In genomic region chr10:81218307-81218706, GRCh38 we compare ENCODE assay signal across 36 cellular contexts.
DNase-seq lines count a peak whose midpoint lies in the region; ATAC-seq, FAIRE-seq and TF ChIP-seq lines count a peak whose summit lies in the region.
"Had no signal": no experiment of that assay in that cellular context is flagged by ENCODE, and none has a peak within 500 bp of the region (broad histone marks: within the 10 kb centered on the region; RNA-seq: fewer than 3 reads in every experiment).

No MANE protein-coding gene starts in this region.

- no peaks in the 10 kb centered on the region for H3K9me3 ChIP-seq in liver (ENCODE audit: control insufficient read depth in 4 of 4, low read length in 3 of 4)
- H3K9me3 ChIP-seq in HepG2 (ENCODE audit: low read length) = peaks cover 67% of the 10 kb centered on the region
- no peaks in the 10 kb centered on the region; a peak in 1 of 4 replicates for H3K9me3 ChIP-seq in H1 (ENCODE audit: insufficient read depth in 2 of 2, low read depth in 1 of 2, low read length in 1 of 2)
- H3K9me3 ChIP-seq: A549, BE2C, BLaER1, Caco-2 had no signal

- no peak overlapping the region for H2BK12ac ChIP-seq in H1 (ENCODE audit: low read depth, low read length)

- intact Hi-C loops in HepG2 (cut with micrococcal nuclease; ENCODE audit: unreplicated experiment) (no loop called here), Calu3 (cut with micrococcal nuclease; ENCODE audit: unreplicated experiment) (no loop called here)
- intact Hi-C loops in activated naive CD4-positive, alpha-beta T cell treated with anti-CD3 and anti-CD28 coated beads for 36 hours (cut with micrococcal nuclease) = no loop called here

- H4K5ac ChIP-seq in H1 (ENCODE audit: insufficient read length, low read depth, low read length) = no peak overlapping the region

- DNase-seq in HepG2 (ENCODE audit: low spot score) = no peak
- no peak for DNase-seq in Calu3
- no peak for DNase-seq in H1 (ENCODE audit: low read depth in 1 of 2, low spot score in 2 of 2)
- DNase-seq in left lobe of liver (ENCODE audit: low spot score) = no peak
- no peak for DNase-seq in activated naive CD4-positive, alpha-beta T cell treated with anti-CD3 and anti-CD28 coated beads for 36 hours
- no peak for DNase-seq in omental fat pad (ENCODE audit: low spot score)
- DNase-seq in activated naive CD4-positive, alpha-beta T cell treated with anti-CD3 and anti-CD28 coated beads, Interleukin-2, amount 10 ng/mL, durations not matched to agents 7 days and 5 days = no peak
- DNase-seq: 8988T; ACHN; AML-193; BE2C; C1 segment of cervical spinal cord; Caco-2; CD4-positive, alpha-beta memory T cell; CD4-positive, alpha-beta T cell; CD4-positive, CD25-positive, alpha-beta regulatory T cell; CD8-positive, alpha-beta memory T cell; CD8-positive, alpha-beta T cell; COR-L47; DMS 273 treated with DMSO at 0.1 percent for 48 hours; DMS153; DMS53; DMS79; DMS79 treated with DMSO at 0.1 percent for 48 hours; DND-41; EL had no signal

- TF ChIP-seq RAD21 in liver (IDR thresholded peaks at IDR 0.05) (no peak), HepG2 (CRISPR knock-in tag; IDR thresholded peaks at IDR 0.05) (no peak), H1 (IDR thresholded peaks at IDR 0.05 in 1 of 2, conservative IDR thresholded peaks at IDR 0.05 in 1 of 2; ENCODE audit: low read depth in 2 of 2, low read length in 2 of 2) (no peak)

- no peaks in the 10 kb centered on the region for H3K23me2 ChIP-seq in H1 (ENCODE audit: low read depth, low read length)

- no peak overlapping the region for H2BK5ac ChIP-seq in H1 (ENCODE audit: low read depth, low read length)

- no peak overlapping the region for H2BK20ac ChIP-seq in H1 (ENCODE audit: low read length)

- WGBS in liver = 70% methylated on average over 4 of the region's 4 CpGs
- WGBS in HepG2 (ENCODE audit: low lambda C conversion rate) = 43% methylated on average over 4 of the region's 4 CpGs
- WGBS in H1 (ENCODE audit: extremely low coverage in 1 of 2, insufficient coverage in 1 of 2, insufficient read length in 1 of 2, insufficient replicate concordance in 2 of 2, low coverage in 1 of 2, low lambda C conversion rate in 2 of 2, missing lambda C conversion rate in 1 of 2), 2 experiments = 88% methylated on average over 4 of the region's 4 CpGs; no CpG with 5 or more reads in 1 of the 2 experiments

- no peak overlapping the region for H2AFZ ChIP-seq in HepG2 (ENCODE audit: low read length)
- H2AFZ ChIP-seq in H1 (ENCODE audit: low read length) = 0 out of 2 replicates have a peak overlapping the region, but pooled peaks have one; percentile 39

- no peak overlapping the region for H3K4me3 Mint-ChIP-seq in Calu3 (ENCODE audit: low read depth, unreplicated experiment)
- no peak overlapping the region for H3K4me3 Mint-ChIP-seq in activated naive CD4-positive, alpha-beta T cell treated with anti-CD3 and anti-CD28 coated beads for 36 hours
- no peak overlapping the region for H3K4me3 Mint-ChIP-seq in activated naive CD4-positive, alpha-beta T cell treated with anti-CD3 and anti-CD28 coated beads, Interleukin-2, amount 10 ng/mL, durations not matched to agents 7 days and 5 days
- H3K4me3 Mint-ChIP-seq: B cell; CD14-positive monocyte; CD4-positive, alpha-beta memory T cell; CD4-positive, alpha-beta T cell; CD4-positive, CD25-positive, alpha-beta regulatory T cell; CD8-positive, alpha-beta memory T cell; CD8-positive, alpha-beta T cell had no signal

- H3K4me2 ChIP-seq in HepG2 (ENCODE audit: low read depth, low read length) (no peak overlapping the region), H1 (ENCODE audit: insufficient read depth in 1 of 2, low read depth in 2 of 2, low read length in 2 of 2) (no peak overlapping the region)
- H3K4me2 ChIP-seq: A549; BLaER1; BLaER1 treated with 17β-estradiol and CSF1 and Interleukin-3, amounts not matched to agents 10 nM and 100 nM had no signal

- TF ChIP-seq CTCF in liver (IDR thresholded peaks at IDR 0.05; ENCODE audit: low read depth, low read length, missing input control) (no peak), HepG2 (CRISPR knock-in tag; IDR thresholded peaks at IDR 0.05) (no peak), Calu3 (IDR thresholded peaks at IDR 0.05; ENCODE audit: unreplicated experiment) (no peak), H1 (IDR thresholded peaks at IDR 0.05; ENCODE audit: control extremely low read depth in 1 of 3, insufficient read depth in 1 of 3, low read depth in 1 of 3, low read length in 3 of 3) (no peak), omental fat pad (IDR thresholded peaks at IDR 0.05) (no peak)

- H3K27ac ChIP-seq in liver (ENCODE audit: low read depth in 1 of 2, low read length in 2 of 2) (no peak overlapping the region), HepG2 (ENCODE audit: extremely low read length, insufficient read depth, low read length) (no peak overlapping the region), H1 (ENCODE audit: low read depth, low read length) (no peak overlapping the region)
- H3K27ac ChIP-seq: 22Rv1; A549; BLaER1; BLaER1 treated with 17β-estradiol and CSF1 and Interleukin-3, amounts not matched to agents 10 nM and 100 nM; C4-2B had no signal

- no peaks in the 10 kb centered on the region for H3K4me1 Mint-ChIP-seq in Calu3 (ENCODE audit: low read depth, unreplicated experiment)
- no peaks in the 10 kb centered on the region for H3K4me1 Mint-ChIP-seq in activated naive CD4-positive, alpha-beta T cell treated with anti-CD3 and anti-CD28 coated beads for 36 hours (ENCODE audit: low read depth)
- H3K4me1 Mint-ChIP-seq in activated naive CD4-positive, alpha-beta T cell treated with anti-CD3 and anti-CD28 coated beads, Interleukin-2, amount 10 ng/mL, durations not matched to agents 7 days and 5 days = no peaks in the 10 kb centered on the region
- H3K4me1 Mint-ChIP-seq: B cell; CD14-positive monocyte; CD4-positive, alpha-beta memory T cell; CD4-positive, CD25-positive, alpha-beta regulatory T cell; CD8-positive, alpha-beta memory T cell had no signal

- H3K27me3 ChIP-seq in liver (ENCODE audit: control insufficient read depth in 4 of 4, insufficient read depth in 4 of 4, low read length in 3 of 4) (no peaks in the 10 kb centered on the region), HepG2 (ENCODE audit: control insufficient read depth in 1 of 2, insufficient read depth in 2 of 2, low read length in 2 of 2) (no peaks in the 10 kb centered on the region; a peak in 1 of 5 replicates), H1 (replicated peaks in 1 of 4; ENCODE audit: control insufficient read depth in 3 of 4, extremely low read depth in 1 of 4, insufficient read depth in 3 of 4, low read length in 3 of 4) (no peaks in the 10 kb centered on the region)
- H3K27me3 ChIP-seq: BE2C; BLaER1; BLaER1 treated with 17β-estradiol and CSF1 and Interleukin-3, amounts not matched to agents 10 nM and 100 nM had no signal

- no peak overlapping the region for H3K4me3 ChIP-seq in liver (ENCODE audit: low read depth in 1 of 3, low read length in 3 of 3)
- H3K4me3 ChIP-seq in HepG2 (replicated peaks in 1 of 3; ENCODE audit: insufficient read depth in 1 of 3, low read depth in 2 of 3, low read length in 3 of 3) = no peak overlapping the region
- H3K4me3 ChIP-seq in H1 (ENCODE audit: extremely low read depth in 1 of 4, insufficient read depth in 2 of 4, low read depth in 3 of 4, low read length in 4 of 4) = no peak overlapping the region
- H3K4me3 ChIP-seq: A549; BLaER1; BLaER1 treated with 17β-estradiol and CSF1 and Interleukin-3, amounts not matched to agents 10 nM and 100 nM had no signal

- H3K14ac ChIP-seq in H1 (ENCODE audit: insufficient read length) = no peak overlapping the region

- H3K9ac ChIP-seq in liver (ENCODE audit: low read depth in 1 of 2, low read length in 2 of 2) (no peak overlapping the region), HepG2 (ENCODE audit: insufficient read depth, low read depth, low read length) (no peak overlapping the region), H1 (replicated peaks in 1 of 4; ENCODE audit: extremely low read depth in 1 of 4, low read depth in 3 of 4, low read length in 3 of 4) (no peak overlapping the region)
- H3K9ac ChIP-seq: BLaER1; BLaER1 treated with 17β-estradiol and CSF1 and Interleukin-3, amounts not matched to agents 10 nM and 100 nM had no signal

- in situ Hi-C loops in HepG2 (cut with HindIII; ENCODE audit: extremely low pct_ligation_motif_present, low pct_unique_long_range_greater_than_20kb) = no loop called here

- H3K9me3 Mint-ChIP-seq in Calu3 (ENCODE audit: low read depth, unreplicated experiment) = no peaks in the 10 kb centered on the region
- H3K9me3 Mint-ChIP-seq in activated naive CD4-positive, alpha-beta T cell treated with anti-CD3 and anti-CD28 coated beads for 36 hours = no peaks in the 10 kb centered on the region
- peaks cover 2% of the 10 kb centered on the region for H3K9me3 Mint-ChIP-seq in activated naive CD4-positive, alpha-beta T cell treated with anti-CD3 and anti-CD28 coated beads, Interleukin-2, amount 10 ng/mL, durations not matched to agents 7 days and 5 days

- no peak overlapping the region for H4K8ac ChIP-seq in H1 (ENCODE audit: extremely low read depth, insufficient read depth, low read length)

- no peak overlapping the region for H3K56ac ChIP-seq in H1 (replicated peaks; ENCODE audit: insufficient read length, low read depth, low read length)

- H2AK5ac ChIP-seq in H1 (ENCODE audit: low read depth, low read length) = no peak overlapping the region

- H3K27me3 Mint-ChIP-seq in Calu3 (ENCODE audit: unreplicated experiment) = no peaks in the 10 kb centered on the region
- H3K27me3 Mint-ChIP-seq in activated naive CD4-positive, alpha-beta T cell treated with anti-CD3 and anti-CD28 coated beads for 36 hours (ENCODE audit: low read depth) = peaks cover 2% of the 10 kb centered on the region
- no peaks in the 10 kb centered on the region for H3K27me3 Mint-ChIP-seq in activated naive CD4-positive, alpha-beta T cell treated with anti-CD3 and anti-CD28 coated beads, Interleukin-2, amount 10 ng/mL, durations not matched to agents 7 days and 5 days
- H3K27me3 Mint-ChIP-seq: B cell; CD4-positive, alpha-beta memory T cell; CD4-positive, alpha-beta T cell; CD4-positive, CD25-positive, alpha-beta regulatory T cell; CD8-positive, alpha-beta memory T cell had no signal

- H3K4me1 ChIP-seq in liver (ENCODE audit: control insufficient read depth in 4 of 4, insufficient read depth in 4 of 4, low read length in 3 of 4) (peaks cover 0 to 3% (median 1%) of the 10 kb centered on the region in 4 donors), HepG2 (ENCODE audit: insufficient read depth, low read length) (no peaks in the 10 kb centered on the region), H1 (replicated peaks in 1 of 4; ENCODE audit: control insufficient read depth in 3 of 4, insufficient read depth in 4 of 4, low read length in 3 of 4) (no peaks in the 10 kb centered on the region)
- H3K4me1 ChIP-seq: A549, BE2C, Caco-2 had no signal

- no peak overlapping the region for H2BK120ac ChIP-seq in H1 (replicated peaks; ENCODE audit: low read depth, low read length)

- no TSS peak for BruUV-seq in HepG2 (replicated peaks; lab: Mats Ljungman, UMichigan)
- no TSS peak for BruUV-seq in Calu3 (replicated peaks; lab: Mats Ljungman, UMichigan)

- H3K79me1 ChIP-seq in H1 (ENCODE audit: low read depth, low read length) = no peaks in the 10 kb centered on the region

- TF ChIP-seq POLR2A in HepG2 (IDR thresholded peaks at IDR 0.05; ENCODE audit: insufficient read depth in 1 of 2, low read depth in 2 of 2, low read length in 2 of 2) (no peak), H1 (IDR thresholded peaks at IDR 0.05; ENCODE audit: control extremely low read depth in 1 of 2, low read depth in 2 of 2, low read length in 2 of 2) (no peak)

- no peak overlapping the region for H2BK15ac ChIP-seq in H1 (ENCODE audit: low read length)

- CTCF ChIA-PET in HepG2 (lab: Yijun Ruan, JAX; ENCODE audit: low intra/inter-chr PET ratio, low total read pairs) (no interaction called here), Calu3 (lab: Charles Lee) (no interaction called here), H1 (lab: Charles Lee; ENCODE audit: partially characterized antibody) (interaction anchor here (1.9 kb wide), 1 partner anchor 39 kb away, joined by 5 read pairs; no protein-coding TSS in a partner anchor)
- CTCF ChIA-PET in activated naive CD4-positive, alpha-beta T cell treated with anti-CD3 and anti-CD28 coated beads for 36 hours (lab: Charles Lee) = interaction anchor here (1.1 kb wide), 1 partner anchor 39 kb away, joined by 3 read pairs; no protein-coding TSS in a partner anchor
- CTCF ChIA-PET in activated naive CD4-positive, alpha-beta T cell treated with anti-CD3 and anti-CD28 coated beads, Interleukin-2, amount 10 ng/mL, durations not matched to agents 7 days and 5 days (lab: Charles Lee) = no interaction called here

- H3K23ac ChIP-seq in H1 (ENCODE audit: insufficient read length) = no peak overlapping the region

- H3K36me3 Mint-ChIP-seq in Calu3 (ENCODE audit: insufficient read depth, unreplicated experiment) = no peaks in the 10 kb centered on the region
- H3K36me3 Mint-ChIP-seq in activated naive CD4-positive, alpha-beta T cell treated with anti-CD3 and anti-CD28 coated beads for 36 hours (ENCODE audit: low read depth) = no peaks in the 10 kb centered on the region
- H3K36me3 Mint-ChIP-seq in activated naive CD4-positive, alpha-beta T cell treated with anti-CD3 and anti-CD28 coated beads, Interleukin-2, amount 10 ng/mL, durations not matched to agents 7 days and 5 days = no peaks in the 10 kb centered on the region
- H3K36me3 Mint-ChIP-seq: CD14-positive monocyte; CD4-positive, alpha-beta memory T cell; CD4-positive, CD25-positive, alpha-beta regulatory T cell; CD8-positive, alpha-beta memory T cell; CD8-positive, alpha-beta T cell had no signal

- no peak for FAIRE-seq in HepG2 (lab: Jason Lieb, UNC)
- no peak for FAIRE-seq in H1 (lab: Jason Lieb, UNC)
- FAIRE-seq: A204.1, A549, D721Med had no signal

- no peaks in the 10 kb centered on the region for H4K20me1 ChIP-seq in HepG2 (ENCODE audit: insufficient read depth, low read length)
- H4K20me1 ChIP-seq in H1 (replicated peaks in 1 of 2; ENCODE audit: control insufficient read depth in 1 of 2, insufficient read depth in 2 of 2, low read length in 2 of 2) = no peaks in the 10 kb centered on the region
- H4K20me1 ChIP-seq: BLaER1; BLaER1 treated with 17β-estradiol and CSF1 and Interleukin-3, amounts not matched to agents 10 nM and 100 nM had no signal

- H3K18ac ChIP-seq in H1 (ENCODE audit: extremely low read depth, low read length) = no peak overlapping the region

- H3K4ac ChIP-seq in H1 (replicated peaks; ENCODE audit: insufficient read length, low read depth, low read length) = no peak overlapping the region

- no peak for TF ChIP-seq EP300 in HepG2 (IDR thresholded peaks at IDR 0.05; ENCODE audit: low read depth in 2 of 2, low read length in 2 of 2)
- TF ChIP-seq EP300 in HepG2 (CRISPR knock-in tag; IDR thresholded peaks at IDR 0.05; ENCODE audit: borderline replicate concordance) = no peak
- TF ChIP-seq EP300 in H1 (IDR thresholded peaks at IDR 0.05; ENCODE audit: borderline replicate concordance in 1 of 2, low read depth in 2 of 2, low read length in 2 of 2) = no peak

- H3K27ac Mint-ChIP-seq in Calu3 (ENCODE audit: unreplicated experiment) = peak overlapping the region; percentile 16
- no peak overlapping the region for H3K27ac Mint-ChIP-seq in activated naive CD4-positive, alpha-beta T cell treated with anti-CD3 and anti-CD28 coated beads for 36 hours
- H3K27ac Mint-ChIP-seq in activated naive CD4-positive, alpha-beta T cell treated with anti-CD3 and anti-CD28 coated beads, Interleukin-2, amount 10 ng/mL, durations not matched to agents 7 days and 5 days = no peak overlapping the region
- H3K27ac Mint-ChIP-seq: B cell; CD14-positive monocyte; CD4-positive, alpha-beta memory T cell; CD4-positive, alpha-beta T cell; CD4-positive, CD25-positive, alpha-beta regulatory T cell; CD8-positive, alpha-beta memory T cell; CD8-positive, alpha-beta T cell had no signal

- POLR2A ChIA-PET in HepG2 (lab: Yijun Ruan, JAX) (no interaction called here), H1 (lab: Charles Lee; ENCODE audit: partially characterized antibody) (no interaction called here)

- no peak for ATAC-seq in HepG2
- peak; percentile 16 for ATAC-seq in left lobe of liver
- no peak for ATAC-seq in omental fat pad (ENCODE audit: low FRiP score)
- ATAC-seq: A549; CD8-positive, alpha-beta T cell had no signal

- H3K79me2 ChIP-seq in HepG2 (ENCODE audit: insufficient read depth, low read length) (no peaks in the 10 kb centered on the region), H1 (ENCODE audit: control insufficient read depth in 1 of 2, insufficient read depth in 2 of 2, low read length in 2 of 2) (no peaks in the 10 kb centered on the region)

- H3K36me3 ChIP-seq in liver (ENCODE audit: control insufficient read depth in 4 of 4, insufficient read depth in 3 of 4, low read depth in 1 of 4, low read length in 3 of 4) (no peaks in the 10 kb centered on the region), HepG2 (replicated peaks in 1 of 2; ENCODE audit: control insufficient read depth in 1 of 2, insufficient read depth in 2 of 2, low read length in 2 of 2) (no peaks in the 10 kb centered on the region), H1 (ENCODE audit: control insufficient read depth in 2 of 4, insufficient read depth in 4 of 4, low read length in 3 of 4) (no peaks in the 10 kb centered on the region)
- H3K36me3 ChIP-seq: BE2C; BLaER1; BLaER1 treated with 17β-estradiol and CSF1 and Interleukin-3, amounts not matched to agents 10 nM and 100 nM had no signal

- H4K91ac ChIP-seq in H1 (replicated peaks; ENCODE audit: insufficient read length, low read length) = no peak overlapping the region

Comparison
In these comparisons a context has a peak if more than half of its experiments do, and no peak if none do; other contexts are left out.
1. CTCF ChIA-PET loops: an anchor here in H1 (1.9 kb wide) and activated naive CD4-positive, alpha-beta T cell treated with anti-CD3 and anti-CD28 coated beads for 36 hours (1.1 kb wide); none called in HepG2, Calu3 and activated naive CD4-positive, alpha-beta T cell treated with anti-CD3 and anti-CD28 coated beads, Interleukin-2, amount 10 ng/mL, durations not matched to agents 7 days and 5 days.